ENCODE assay signal across 22 cellular contexts in the genomic region with DNA sequence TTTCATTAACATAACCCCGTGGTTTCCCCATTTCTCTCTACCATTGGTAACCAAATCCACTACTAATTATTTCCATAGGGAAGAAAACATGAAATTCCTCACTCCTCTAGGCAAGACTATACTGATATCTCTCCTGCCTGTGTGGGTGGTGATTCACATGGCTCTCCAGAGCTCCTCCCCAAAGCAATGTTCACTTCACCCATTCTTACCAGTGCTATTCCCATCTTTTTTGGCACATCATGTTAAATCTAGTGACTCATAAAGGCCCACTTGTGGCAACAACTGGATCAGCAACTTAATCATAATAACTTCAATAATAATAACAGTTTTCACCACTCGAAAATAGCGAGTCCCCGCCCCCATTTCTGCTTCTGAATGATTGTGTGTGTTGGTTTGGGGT. TPM values are rescaled to one million over a fixed set of nuclear protein-coding genes. Genes with fewer than 3 reads are reported as not detected.
DNase-seq lines count a peak whose midpoint lies in the region; ATAC-seq and TF ChIP-seq lines count a peak whose summit lies in the region.
"Had no signal": no experiment of that assay in that cellular context is flagged by ENCODE, and none has a peak within 500 bp of the region (broad histone marks: within the 10 kb centered on the region; RNA-seq: fewer than 3 reads in every experiment).

No MANE protein-coding gene starts in this region.

- no peaks in the 10 kb centered on the region for H3F3A ChIP-seq in SK-N-SH (replicated peaks; ENCODE audit: insufficient read depth)
- no peaks in the 10 kb centered on the region for H3F3A ChIP-seq in PC-3 (ENCODE audit: low read length, unreplicated experiment)

- in situ Hi-C loops in GM13976 (cut with MboI; ENCODE audit: low sequenced_read_pairs, unreplicated experiment), result no loop called here

- TF ChIP-seq RAD21 in SK-N-SH (IDR thresholded peaks at IDR 0.05; ENCODE audit: low read length), result no peak

- no peak for TF ChIP-seq EP300 in SK-N-SH (IDR thresholded peaks at IDR 0.05; ENCODE audit: borderline replicate concordance in 1 of 2, low read depth in 1 of 2, low read length in 1 of 2)

- peak; percentile 18; the same call in 1 of the 2 replicates for TF ChIP-seq CTCF in SK-N-SH (IDR thresholded peaks at IDR 0.05)
- TF ChIP-seq CTCF in PC-3 (conservative IDR thresholded peaks at IDR 0.05; ENCODE audit: low read depth, low read length), result no peak
- peak; percentile 5 for TF ChIP-seq CTCF in epithelial cell of esophagus (IDR thresholded peaks at IDR 0.05; ENCODE audit: insufficient read depth, low read depth, low read length, missing control alignments)
- TF ChIP-seq CTCF in GM13976 (IDR thresholded peaks at IDR 0.05; ENCODE audit: borderline replicate concordance, control extremely low read depth, extremely low read depth, insufficient read depth, missing control alignments), result no peak

- H2AFZ ChIP-seq in SK-N-SH (ENCODE audit: low read depth) (peak overlapping the region; percentile 26; the same call in 1 of the 2 replicates), PC-3 (ENCODE audit: low read length) (no peak overlapping the region)

- no peaks in the 10 kb centered on the region for H3K36me3 ChIP-seq in SK-N-SH (replicated peaks in 1 of 2; ENCODE audit: control insufficient read depth in 1 of 2, insufficient read depth in 2 of 2, low read length in 1 of 2)
- H3K36me3 ChIP-seq in PC-3 (ENCODE audit: low read depth, low read length), result no peaks in the 10 kb centered on the region
- H3K36me3 ChIP-seq: heart right ventricle, tibial nerve had no signal

- H3K4me2 ChIP-seq in SK-N-SH (no peak overlapping the region), PC-3 (ENCODE audit: low read length) (no peak overlapping the region)

- WGBS in SK-N-SH (ENCODE audit: low lambda C conversion rate), result 85% methylated on average over 4 of the region's 4 CpGs

- no peaks in the 10 kb centered on the region for H3K9me2 ChIP-seq in SK-N-SH
- H3K9me2 ChIP-seq in PC-3 (replicated peaks; ENCODE audit: low read length), result no peaks in the 10 kb centered on the region

- H3K79me2 ChIP-seq in SK-N-SH (ENCODE audit: insufficient read depth), result no peaks in the 10 kb centered on the region
- peaks cover 3% of the 10 kb centered on the region; the same call in 1 of the 2 replicates for H3K79me2 ChIP-seq in PC-3 (ENCODE audit: low read length)

- H3K9ac ChIP-seq in SK-N-SH (no peak overlapping the region), PC-3 (ENCODE audit: low read length) (no peak overlapping the region)

- CTCF ChIA-PET in SK-N-SH (lab: Yijun Ruan, JAX) (interaction anchor here (1.7 kb wide), 1 partner anchor 915 kb away, joined by 5 read pairs; no protein-coding TSS in a partner anchor), PC-3 (lab: Charles Lee) (no interaction called here)

- H3K27ac ChIP-seq in SK-N-SH (ENCODE audit: low read depth in 2 of 2, low read length in 1 of 2), result no peak overlapping the region
- no peak overlapping the region for H3K27ac ChIP-seq in PC-3 (ENCODE audit: low read length)
- H3K27ac ChIP-seq: body of pancreas, heart right ventricle, tibial nerve, VCaP had no signal

- POLR2A ChIA-PET in SK-N-SH (lab: Yijun Ruan, JAX), result no interaction called here
- POLR2A ChIA-PET in PC-3 (lab: Charles Lee; ENCODE audit: unreplicated experiment), result no interaction called here

- H3K4me1 ChIP-seq in SK-N-SH (ENCODE audit: control insufficient read depth in 1 of 2, insufficient read depth in 2 of 2, low read depth in 1 of 2, low read length in 1 of 2) (peaks cover 0 to 4% of the 10 kb centered on the region in 2 experiments; a peak in 3 of 4 replicates), PC-3 (ENCODE audit: insufficient read depth, low read length) (peaks cover 6% of the 10 kb centered on the region)
- H3K4me1 ChIP-seq: body of pancreas had no signal

- H3K27me3 ChIP-seq in SK-N-SH (ENCODE audit: insufficient read depth) (no peaks in the 10 kb centered on the region), PC-3 (ENCODE audit: low read length) (no peaks in the 10 kb centered on the region)
- H3K27me3 ChIP-seq: body of pancreas, heart right ventricle, tibial nerve had no signal

- H3K9me3 ChIP-seq in SK-N-SH (no peaks in the 10 kb centered on the region), PC-3 (ENCODE audit: low read length) (no peaks in the 10 kb centered on the region)
- H3K9me3 ChIP-seq: body of pancreas, heart right ventricle, tibial nerve had no signal

- DNase-seq in SK-N-SH (no peak), PC-3 (peak; percentile 59), epithelial cell of esophagus (ENCODE audit: low read depth) (peak; percentile 85), stromal cell of bone marrow (ENCODE audit: low read depth) (peak; percentile 33), GM13976 (ENCODE audit: low spot score) (no peak), LoVo (ENCODE audit: low spot score) (no peak)
- DNase-seq: activated T-cell treated with anti-CD3 and anti-CD28 coated beads, Interleukin-2, amount 50 U/mL, for 1 hour; body of pancreas; CD8-positive, alpha-beta T cell; heart right ventricle; MM.1S; NCI-H187 treated with DMSO at 0.1 percent for 48 hours; NCI-H446 treated with DMSO at 0.1 percent for 48 hours; occipital lobe; right cardiac atrium; RPMI8226; stimulated activated naive B cell treated with anti-CD40 and anti-IgM and Interleukin-4, amounts not matched to agents 10 μg/mL and 1 μg/mL and 100 μg/mL, for 72 hours had no signal

- intact Hi-C loops in PC-3 (cut with micrococcal nuclease), result loop anchor here (10.0 kb wide), 4 partner anchors 170 to 910 kb away; no protein-coding TSS in a partner anchor

- no TSS peak for BruUV-seq in PC-3 (replicated peaks; lab: Mats Ljungman, UMichigan)

- H4K20me1 ChIP-seq in SK-N-SH (ENCODE audit: insufficient read depth) (no peaks in the 10 kb centered on the region), PC-3 (ENCODE audit: low read length) (no peaks in the 10 kb centered on the region)

- H3K4me3 ChIP-seq in SK-N-SH (ENCODE audit: low read depth in 2 of 2, low read length in 1 of 2) (no peak overlapping the region), PC-3 (ENCODE audit: low read length) (no peak overlapping the region), epithelial cell of esophagus (ENCODE audit: low read length) (no peak overlapping the region)
- H3K4me3 ChIP-seq: body of pancreas, heart right ventricle, lung, tibial nerve had no signal

- ATAC-seq in SK-N-SH treated with all-trans-retinoic acid at 6 μM for 48 hours (no peak), PC-3 (peak; percentile 27; the same call in 1 of the 2 replicates), HG03135 (IDR thresholded peaks at IDR 0.05; ENCODE audit: unreplicated experiment) (no peak)
- ATAC-seq: body of pancreas; CD8-positive, alpha-beta T cell; heart right ventricle; right cardiac atrium; stimulated activated naive B cell treated with anti-CD40 and anti-IgM and Interleukin-4, amounts not matched to agents 10 μg/mL and 1 μg/mL and 100 μg/mL, for 72 hours had no signal

TF ChIP-seq in SK-N-SH, 30 proteins besides CTCF, POLR2A, EP300 and RAD21 (continues in another document):
- TF ChIP-seq POLR2AphosphoS5 (IDR thresholded peaks at IDR 0.05; ENCODE audit: low read depth, low read length), result no peak
- TF ChIP-seq TCF12 (IDR thresholded peaks at IDR 0.05), result no peak
- TF ChIP-seq, protein P1, sequence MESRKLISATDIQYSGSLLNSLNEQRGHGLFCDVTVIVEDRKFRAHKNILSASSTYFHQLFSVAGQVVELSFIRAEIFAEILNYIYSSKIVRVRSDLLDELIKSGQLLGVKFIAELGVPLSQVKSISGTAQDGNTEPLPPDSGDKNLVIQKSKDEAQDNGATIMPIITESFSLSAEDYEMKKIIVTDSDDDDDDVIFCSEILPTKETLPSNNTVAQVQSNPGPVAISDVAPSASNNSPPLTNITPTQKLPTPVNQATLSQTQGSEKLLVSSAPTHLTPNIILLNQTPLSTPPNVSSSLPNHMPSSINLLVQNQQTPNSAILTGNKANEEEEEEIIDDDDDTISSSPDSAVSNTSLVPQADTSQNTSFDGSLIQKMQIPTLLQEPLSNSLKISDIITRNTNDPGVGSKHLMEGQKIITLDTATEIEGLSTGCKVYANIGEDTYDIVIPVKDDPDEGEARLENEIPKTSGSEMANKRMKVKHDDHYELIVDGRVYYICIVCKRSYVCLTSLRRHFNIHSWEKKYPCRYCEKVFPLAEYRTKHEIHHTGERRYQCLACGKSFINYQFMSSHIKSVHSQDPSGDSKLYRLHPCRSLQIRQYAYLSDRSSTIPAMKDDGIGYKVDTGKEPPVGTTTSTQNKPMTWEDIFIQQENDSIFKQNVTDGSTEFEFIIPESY (IDR thresholded peaks at IDR 0.05; ENCODE audit: borderline replicate concordance, low read depth), result no peak

TF ChIP-seq in SK-N-SH treated with all-trans-retinoic acid at 6 μM for 48 hours, 23 proteins besides CTCF, POLR2A, EP300 and RAD21 (continues in another document):
- TF ChIP-seq PPARA (CRISPR knock-in tag; IDR thresholded peaks at IDR 0.05; ENCODE audit: borderline replicate concordance) (no peak), ZNF8 (CRISPR knock-in tag; IDR thresholded peaks at IDR 0.05) (no peak), GLIS3 (CRISPR knock-in tag; IDR thresholded peaks at IDR 0.05) (no peak)
- TF ChIP-seq, protein P2, sequence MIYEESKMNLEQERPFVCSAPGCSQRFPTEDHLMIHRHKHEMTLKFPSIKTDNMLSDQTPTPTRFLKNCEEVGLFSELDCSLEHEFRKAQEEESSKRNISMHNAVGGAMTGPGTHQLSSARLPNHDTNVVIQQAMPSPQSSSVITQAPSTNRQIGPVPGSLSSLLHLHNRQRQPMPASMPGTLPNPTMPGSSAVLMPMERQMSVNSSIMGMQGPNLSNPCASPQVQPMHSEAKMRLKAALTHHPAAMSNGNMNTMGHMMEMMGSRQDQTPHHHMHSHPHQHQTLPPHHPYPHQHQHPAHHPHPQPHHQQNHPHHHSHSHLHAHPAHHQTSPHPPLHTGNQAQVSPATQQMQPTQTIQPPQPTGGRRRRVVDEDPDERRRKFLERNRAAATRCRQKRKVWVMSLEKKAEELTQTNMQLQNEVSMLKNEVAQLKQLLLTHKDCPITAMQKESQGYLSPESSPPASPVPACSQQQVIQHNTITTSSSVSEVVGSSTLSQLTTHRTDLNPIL (CRISPR knock-in tag; IDR thresholded peaks at IDR 0.05; ENCODE audit: low read depth), result no peak

RNA-seq across cellular contexts. Expression of a gene that starts 6.1 kb away (rescaled TPM):
- 33.7 and 40.8 TPM in 2 replicates for polyA plus RNA-seq in SK-N-SH (2012; rRNA removed)
- 42.4 and 52.5 TPM in 2 replicates for polyA plus RNA-seq in SK-N-SH (2012; cell fraction: cytosol; rRNA removed)
- polyA plus RNA-seq in SK-N-SH (2012; cell fraction: nucleus; rRNA removed), result 9.6 and 18.4 TPM in 2 replicates
- 44.9 and 54.4 TPM in 2 replicates for total RNA-seq in PC-3 (2014; rRNA removed)

Comparison
In these comparisons a context has a peak if more than half of its experiments do, and no peak if none do; other contexts are left out.
1. DNase-seq: peak in PC-3 (single experiment), epithelial cell of esophagus (single experiment) and stromal cell of bone marrow (single experiment); none in SK-N-SH (single experiment), GM13976 (single experiment) and LoVo (single experiment).
2. CTCF ChIP-seq: peak in SK-N-SH (single experiment) and epithelial cell of esophagus (single experiment); none in PC-3 (single experiment) and GM13976 (single experiment).